Comparison of ENCODE assay signal across 8 cellular contexts in the genomic region with DNA sequence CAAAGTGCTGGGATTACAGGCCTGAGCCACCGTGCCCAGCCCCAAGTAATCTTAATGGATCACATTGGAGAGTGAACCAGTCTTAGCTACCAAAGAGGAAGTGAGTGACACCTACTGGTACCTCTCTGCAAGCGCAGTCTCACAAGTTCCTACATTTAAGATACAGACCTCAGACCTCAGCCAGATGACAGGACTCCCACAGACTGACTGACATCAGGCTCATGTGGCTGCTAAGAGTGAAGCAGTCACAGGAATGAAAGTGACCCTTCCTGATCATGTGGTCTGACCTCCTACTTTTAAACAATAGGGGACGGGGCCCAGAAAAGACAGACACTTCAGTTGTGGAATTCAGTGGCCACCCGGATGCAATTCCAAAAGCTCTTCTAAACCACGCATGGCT.
DNase-seq lines count a peak whose midpoint lies in the region; ATAC-seq and TF ChIP-seq lines count a peak whose summit lies in the region.

No MANE protein-coding gene starts in this region.

- in situ Hi-C loops in astrocyte of the spinal cord (cut with HindIII; ENCODE audit: low sequenced_read_pairs): no loop called here

- no peaks in the 10 kb centered on the region for H3K4me1 ChIP-seq in iPS DF 6.9 (ENCODE audit: control insufficient read depth, insufficient read depth, low read length)

- H3K9me3 ChIP-seq in iPS DF 6.9 (ENCODE audit: control insufficient read depth, insufficient read depth, low read length): no peaks in the 10 kb centered on the region

- DNase-seq in activated gamma-delta T cell treated with Interleukin-2 at 50 U/mL for 16 hours: peak; percentile 61
- DNase-seq in activated gamma-delta T cell (lab: John Stamatoyannopoulos, UW): no peak
- DNase-seq in NCI-H1694 (lab: John Stamatoyannopoulos, UW): peak; percentile 73
- peak; percentile 32 for DNase-seq in T-helper 9 cell
- peak; percentile 82 for DNase-seq in astrocyte of the spinal cord (ENCODE audit: low read depth, low spot score)
- peak; percentile 66 for DNase-seq in iPS DF 6.9 (ENCODE audit: low read depth, low spot score)
- peak; percentile 12 to 20 for DNase-seq in stimulated activated CD4-positive, alpha-beta T cell treated with anti-CD3 and anti-CD28 coated beads, Interleukin-15, amount 100 ng/mL, for 1 hour (ENCODE audit: low read depth in 1 of 2, low spot score in 1 of 2)

- peak; percentile 82 for ATAC-seq in HG02938 (IDR thresholded peaks at IDR 0.05; ENCODE audit: unreplicated experiment)

- WGBS in iPS DF 6.9 (ENCODE audit: insufficient coverage, insufficient read length): no CpG with 5 or more reads among the region's 5 CpGs

- H3K27me3 ChIP-seq in iPS DF 6.9 (ENCODE audit: control insufficient read depth, insufficient read depth, low read length): no peaks in the 10 kb centered on the region

- H3K4me3 ChIP-seq in astrocyte of the spinal cord (ENCODE audit: low read depth, low read length) (no peak overlapping the region), iPS DF 6.9 (ENCODE audit: low read length) (no peak overlapping the region)

- peak; percentile 85 for TF ChIP-seq CTCF in astrocyte of the spinal cord (IDR thresholded peaks at IDR 0.05; ENCODE audit: low read depth, low read length)

- peaks cover 9% of the 10 kb centered on the region; the same call in 1 of the 2 replicates for H3K36me3 ChIP-seq in iPS DF 6.9 (ENCODE audit: control insufficient read depth, insufficient read depth, low read length)

- H3K27ac ChIP-seq in iPS DF 6.9 (ENCODE audit: low read length): no peak overlapping the region
